In the genomic region with DNA sequence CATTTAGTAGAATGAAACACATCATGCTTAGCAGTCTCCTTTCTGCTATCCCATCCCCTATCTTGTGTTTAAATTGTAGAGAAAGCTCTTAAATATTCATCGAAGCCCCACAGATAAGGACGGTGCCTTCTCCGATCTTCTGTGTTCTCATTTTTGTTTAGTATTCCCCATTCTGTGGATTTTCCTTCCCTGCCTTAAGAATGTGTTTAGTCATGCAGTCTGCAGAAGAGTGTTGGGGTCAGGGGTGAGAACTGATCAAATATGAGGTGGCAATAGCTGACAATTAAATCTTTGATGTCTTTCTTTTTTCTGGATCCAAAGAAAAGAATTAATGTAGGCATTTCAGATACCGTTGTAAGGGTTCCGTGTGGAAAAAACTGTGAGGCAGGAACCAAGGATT, we compare ENCODE assay signal across 19 cellular contexts. TPM values are rescaled to one million over a fixed set of nuclear protein-coding genes. Genes with fewer than 3 reads are reported as not detected.
DNase-seq lines count a peak whose midpoint lies in the region; ATAC-seq and TF ChIP-seq lines count a peak whose summit lies in the region.
"Had no signal": no experiment of that assay in that cellular context is flagged by ENCODE, and none has a peak within 500 bp of the region (broad histone marks: within the 10 kb centered on the region; RNA-seq: fewer than 3 reads in every experiment).

No MANE protein-coding gene starts in this region.

- H3K23ac ChIP-seq in IMR-90 (ENCODE audit: low read depth, low read length) = no peak overlapping the region
- no peak overlapping the region for H3K23ac ChIP-seq in neuronal stem cell (ENCODE audit: low read depth, low read length, poor library complexity)

- H2AK5ac ChIP-seq in IMR-90 (ENCODE audit: low read depth, low read length) = no peak overlapping the region
- H2AK5ac ChIP-seq in neuronal stem cell (ENCODE audit: low read depth, low read length) = no peak overlapping the region

- H3K4me3 ChIP-seq in GM23248 = no peak overlapping the region
- H3K4me3 ChIP-seq in IMR-90 (ENCODE audit: insufficient read depth, low read depth, low read length) = no peak overlapping the region
- no peak overlapping the region for H3K4me3 ChIP-seq in neuronal stem cell (ENCODE audit: low read length in 2 of 2)
- no peak overlapping the region for H3K4me3 ChIP-seq in gastrocnemius medialis
- H3K4me3 ChIP-seq: BLaER1 had no signal

- H3K79me2 ChIP-seq in GM23248 (ENCODE audit: insufficient read depth) = no peaks in the 10 kb centered on the region

- WGBS in GM23248 (ENCODE audit: low coverage in 1 of 2, low lambda C conversion rate in 2 of 2, missing lambda C conversion rate in 2 of 2), 2 experiments = 50 to 69% methylated on average over 5 of the region's 5 CpGs
- no CpG with 5 or more reads among the region's 5 CpGs for WGBS in IMR-90 (ENCODE audit: extremely low coverage in 2 of 2, insufficient read length in 1 of 2), 2 experiments
- no CpG with 5 or more reads among the region's 5 CpGs for WGBS in neuronal stem cell (ENCODE audit: extremely low coverage in 2 of 2, insufficient read length in 2 of 2, insufficient replicate concordance in 1 of 2), 2 donors

- CTCF ChIA-PET in IMR-90 (lab: Yijun Ruan, JAX) = no interaction called here

- H3K56ac ChIP-seq in IMR-90 (ENCODE audit: extremely low read depth, insufficient read depth, low read length) = no peak overlapping the region

- H3K27ac ChIP-seq in GM23248 = no peak overlapping the region
- H3K27ac ChIP-seq in IMR-90 (ENCODE audit: insufficient read depth, low read length) = no peak overlapping the region
- H3K27ac ChIP-seq in neuronal stem cell (replicated peaks; ENCODE audit: low read length) = no peak overlapping the region
- H3K27ac ChIP-seq in gastrocnemius medialis = no peak overlapping the region
- H3K27ac ChIP-seq: BLaER1 had no signal

- in situ Hi-C loops in GM23248 (cut with MboI) (no loop called here), IMR-90 (cut with MboI; ENCODE audit: low sequenced_read_pairs) (no loop called here), gastrocnemius medialis (cut with MboI; ENCODE audit: low sequenced_read_pairs in 4 of 4) (no loop called here)

- H2BK20ac ChIP-seq in IMR-90 (ENCODE audit: low read depth, low read length) = no peak overlapping the region

- TF ChIP-seq POLR2A in IMR-90 (IDR thresholded peaks at IDR 0.05; ENCODE audit: low read depth, low read length) = no peak
- TF ChIP-seq POLR2A in gastrocnemius medialis (IDR thresholded peaks at IDR 0.05) = no peak

- no peak overlapping the region for H4K5ac ChIP-seq in IMR-90 (ENCODE audit: low read depth, low read length)

- intact Hi-C loops in IMR-90 (cut with micrococcal nuclease) = no loop called here
- intact Hi-C loops in head of caudate nucleus (cut with DNase I) = no loop called here
- intact Hi-C loops in gastrocnemius medialis (cut with DNase I; ENCODE audit: low total_unique reads) = no loop called here

- no peaks in the 10 kb centered on the region for H3K9me1 ChIP-seq in IMR-90 (ENCODE audit: insufficient read depth, low read length)

- H3K14ac ChIP-seq in IMR-90 (replicated peaks; ENCODE audit: low read depth, low read length) (no peak overlapping the region), neuronal stem cell (ENCODE audit: low read length) (no peak overlapping the region)

- H3K9ac ChIP-seq in GM23248 = no peak overlapping the region
- H3K9ac ChIP-seq in IMR-90 (ENCODE audit: low read depth, low read length) = no peak overlapping the region
- H3K9ac ChIP-seq in neuronal stem cell (ENCODE audit: low read depth, low read length, poor library complexity) = no peak overlapping the region
- H3K9ac ChIP-seq: BLaER1 had no signal

- no peak overlapping the region for H2BK120ac ChIP-seq in IMR-90 (ENCODE audit: low read depth, low read length)
- no peak overlapping the region for H2BK120ac ChIP-seq in neuronal stem cell (ENCODE audit: low read depth, low read length)

- dilution Hi-C loops in IMR-90 (cut with HindIII; ENCODE audit: low sequenced_read_pairs, unreplicated experiment) = no loop called here

- no TSS peak for BruUV-seq in IMR-90 (replicated peaks; lab: Mats Ljungman, UMichigan)

- H4K8ac ChIP-seq in IMR-90 (ENCODE audit: low read depth in 2 of 2, low read length in 2 of 2) (no peak overlapping the region), neuronal stem cell (ENCODE audit: low read depth, low read length) (no peak overlapping the region)

- H3K18ac ChIP-seq in IMR-90 (ENCODE audit: low read depth, low read length) (no peak overlapping the region), neuronal stem cell (ENCODE audit: low read length) (no peak overlapping the region)

- H2AFZ ChIP-seq in GM23248 (0 out of 2 replicates have a peak overlapping the region, but pooled peaks have one; percentile 34), IMR-90 (replicated peaks; ENCODE audit: low read length, poor library complexity) (no peak overlapping the region), neuronal stem cell (ENCODE audit: low read length) (peak overlapping the region; percentile 1)

- H3K36me3 ChIP-seq in GM23248 (ENCODE audit: low read depth) = no peaks in the 10 kb centered on the region
- no peaks in the 10 kb centered on the region for H3K36me3 ChIP-seq in IMR-90 (ENCODE audit: control insufficient read depth, insufficient read depth, low read length)
- no peaks in the 10 kb centered on the region for H3K36me3 ChIP-seq in neuronal stem cell (replicated peaks in 1 of 2; ENCODE audit: control insufficient read depth in 2 of 2, insufficient read depth in 2 of 2, low read length in 2 of 2)
- no peaks in the 10 kb centered on the region for H3K36me3 ChIP-seq in gastrocnemius medialis
- H3K36me3 ChIP-seq: BLaER1 had no signal

- ATAC-seq in IMR-90 (ENCODE audit: low read depth) (peak; percentile 42; the same call in 1 of the 2 replicates), gastrocnemius medialis (no peak)
- ATAC-seq: CD8-positive, alpha-beta T cell had no signal

- no peaks in the 10 kb centered on the region for H3K9me2 ChIP-seq in GM23248 (ENCODE audit: insufficient read depth)

- H3K4me2 ChIP-seq in GM23248 (ENCODE audit: unreplicated experiment) = no peak overlapping the region
- no peak overlapping the region for H3K4me2 ChIP-seq in IMR-90 (ENCODE audit: low read depth, low read length)
- H3K4me2 ChIP-seq in neuronal stem cell (ENCODE audit: insufficient read depth, low read length, poor library complexity, severe bottlenecking) = no peak overlapping the region
- H3K4me2 ChIP-seq: BLaER1 had no signal

- no peak overlapping the region for H2BK15ac ChIP-seq in IMR-90 (ENCODE audit: low read depth, low read length)
- no peak overlapping the region for H2BK15ac ChIP-seq in neuronal stem cell (ENCODE audit: low read length)

- TF ChIP-seq CTCF in IMR-90 (conservative IDR thresholded peaks at IDR 0.05; ENCODE audit: low read depth, low read length) = no peak
- no peak for TF ChIP-seq CTCF in GM10266 (IDR thresholded peaks at IDR 0.05; ENCODE audit: control insufficient read depth, insufficient read depth, low read depth, missing control alignments)
- TF ChIP-seq CTCF in gastrocnemius medialis (IDR thresholded peaks at IDR 0.05 in 4 of 5, conservative IDR thresholded peaks at IDR 0.05 in 1 of 5) = no peak

- H3K79me1 ChIP-seq in IMR-90 (ENCODE audit: low read depth in 1 of 2, low read length in 2 of 2) (no peaks in the 10 kb centered on the region), neuronal stem cell (ENCODE audit: low read depth, low read length) (no peaks in the 10 kb centered on the region)

- H3K9me3 ChIP-seq in GM23248 (ENCODE audit: low read depth) (no peaks in the 10 kb centered on the region), IMR-90 (ENCODE audit: control insufficient read depth, insufficient read depth, low read length) (no peaks in the 10 kb centered on the region), neuronal stem cell (replicated peaks in 1 of 2; ENCODE audit: control insufficient read depth in 2 of 2, insufficient read depth in 1 of 2, low read depth in 1 of 2, low read length in 2 of 2) (no peaks in the 10 kb centered on the region), gastrocnemius medialis (no peaks in the 10 kb centered on the region)
- H3K9me3 ChIP-seq: BLaER1 had no signal

- H3F3A ChIP-seq in GM23248 (ENCODE audit: insufficient read depth) = no peaks in the 10 kb centered on the region

- no peak overlapping the region for H2AK9ac ChIP-seq in IMR-90 (replicated peaks; ENCODE audit: low read depth, low read length, poor library complexity)

- H2BK12ac ChIP-seq in neuronal stem cell (ENCODE audit: low read length) = no peak overlapping the region

- TF ChIP-seq RAD21 in IMR-90 (IDR thresholded peaks at IDR 0.05; ENCODE audit: low read length) = no peak

- H4K20me1 ChIP-seq in GM23248 (ENCODE audit: insufficient read depth) (no peaks in the 10 kb centered on the region), IMR-90 (ENCODE audit: insufficient read depth, low read length) (no peaks in the 10 kb centered on the region)
- H4K20me1 ChIP-seq: BLaER1 had no signal

- POLR2A ChIA-PET in IMR-90 (lab: Charles Lee; ENCODE audit: unreplicated experiment) = interaction anchor here (0.6 kb wide), 1 partner anchor 240 kb away, joined by 3 read pairs; no protein-coding TSS in a partner anchor

- DNase-seq in GM23248 = no peak
- DNase-seq in IMR-90 = no peak
- DNase-seq in neuronal stem cell (ENCODE audit: low spot score) = no peak
- no peak for DNase-seq in GM10266 (ENCODE audit: extremely low spot score)
- no peak for DNase-seq in head of caudate nucleus
- no peak for DNase-seq in gastrocnemius medialis
- no peak for DNase-seq in NCI-H2081 treated with DMSO at 0.1 percent for 48 hours (lab: John Stamatoyannopoulos, UW)
- DNase-seq: AML-193; CD8-positive, alpha-beta T cell; COR-L47; DMS 273 treated with DMSO at 0.1 percent for 48 hours; DMS53; DND-41; EL; HCEC 1CT; HFFc6; KG1 had no signal

- H4K91ac ChIP-seq in IMR-90 (ENCODE audit: insufficient read depth, low read depth, low read length) (no peak overlapping the region), neuronal stem cell (ENCODE audit: low read depth, low read length, poor library complexity) (no peak overlapping the region)

- no peak overlapping the region for H2BK5ac ChIP-seq in IMR-90 (ENCODE audit: low read depth, low read length, poor library complexity, severe bottlenecking)
- no peak overlapping the region for H2BK5ac ChIP-seq in neuronal stem cell (ENCODE audit: low read length)

- H3K27me3 ChIP-seq in GM23248 (replicated peaks; ENCODE audit: insufficient read depth) = no peaks in the 10 kb centered on the region
- H3K27me3 ChIP-seq in IMR-90 (ENCODE audit: control insufficient read depth, insufficient read depth, low read length) = no peaks in the 10 kb centered on the region
- H3K27me3 ChIP-seq in neuronal stem cell (ENCODE audit: control insufficient read depth in 3 of 3, insufficient read depth in 3 of 3, low read depth in 1 of 3, low read length in 3 of 3) = no peaks in the 10 kb centered on the region
- H3K27me3 ChIP-seq in gastrocnemius medialis = no peaks in the 10 kb centered on the region
- H3K27me3 ChIP-seq: BLaER1 had no signal

- H3K4ac ChIP-seq in IMR-90 (ENCODE audit: low read depth, low read length) (no peak overlapping the region), neuronal stem cell (ENCODE audit: low read length) (no peak overlapping the region)

- no peaks in the 10 kb centered on the region for H3K4me1 ChIP-seq in GM23248 (ENCODE audit: insufficient read depth)
- H3K4me1 ChIP-seq in IMR-90 (ENCODE audit: control insufficient read depth, insufficient read depth, low read length) = no peaks in the 10 kb centered on the region
- no peaks in the 10 kb centered on the region for H3K4me1 ChIP-seq in neuronal stem cell (ENCODE audit: control insufficient read depth in 2 of 2, insufficient read depth in 1 of 2, low read depth in 1 of 2, low read length in 2 of 2)
- no peaks in the 10 kb centered on the region for H3K4me1 ChIP-seq in gastrocnemius medialis

RNA-seq across cellular contexts. Expression of a gene that starts 9.3 kb away (rescaled TPM):
- not detected in 2 replicates for total RNA-seq in GM23248 (2014; rRNA removed; shearing (Covaris generic))
- not detected in 2 replicates for polyA plus RNA-seq in GM23248 (2016; fragmentation: Nextera tagmentation; extraction: Ambion mirVana)
- not detected in 2 replicates for total RNA-seq in IMR-90 (2012; rRNA removed)
- not detected in 2 replicates for polyA plus RNA-seq in IMR-90 (2012; rRNA removed)
- polyA plus RNA-seq in IMR-90 (2012; cell fraction: cytosol; rRNA removed) = not detected in 2 replicates
- not detected in 2 replicates for polyA plus RNA-seq in IMR-90 (2012; cell fraction: nucleus; rRNA removed; ENCODE audit: low replicate concordance)
- polyA plus RNA-seq in neuronal stem cell (2013, experiment 1 of 2) = not detected
- not detected for polyA plus RNA-seq in neuronal stem cell (2013, experiment 2 of 2)
- total RNA-seq in gastrocnemius medialis = not detected
- total RNA-seq: CD8-positive, alpha-beta T cell; G401; HFFc6 had no signal

RNA-seq across cellular contexts. Expression of a gene that starts 11.4 kb away (rescaled TPM):
- 48.7 and 65.4 TPM in 2 replicates for total RNA-seq in GM23248 (2014; rRNA removed; shearing (Covaris generic))
- polyA plus RNA-seq in GM23248 (2016; fragmentation: Nextera tagmentation; extraction: Ambion mirVana) (100.0 and 103 TPM in 2 replicates), IMR-90 (2012; rRNA removed) (9.3 and 12.8 TPM in 2 replicates)
- total RNA-seq in IMR-90 (2012; rRNA removed) (29.8 and 39.2 TPM in 2 replicates), gastrocnemius medialis (10 to 100 TPM; 48.3 to 63.6 (median 56.9) TPM)
- 3.6 and 7.2 TPM in 2 replicates for polyA plus RNA-seq in IMR-90 (2012; cell fraction: cytosol; rRNA removed)
- polyA plus RNA-seq in IMR-90 (2012; cell fraction: nucleus; rRNA removed; ENCODE audit: low replicate concordance) = 1.4 and 16.5 TPM in 2 replicates
- 31.8 TPM for polyA plus RNA-seq in neuronal stem cell (2013, experiment 1 of 2)
- polyA plus RNA-seq in neuronal stem cell (2013, experiment 2 of 2) = 32.2 TPM

RNA-seq across cellular contexts. Expression of a gene that starts 49.4 kb away (rescaled TPM):
- total RNA-seq in GM23248 (2014; rRNA removed; shearing (Covaris generic)) = 30.1 and 33.8 TPM in 2 replicates
- 69.3 and 71.0 TPM in 2 replicates for polyA plus RNA-seq in GM23248 (2016; fragmentation: Nextera tagmentation; extraction: Ambion mirVana)
- 31.9 and 46.1 TPM in 2 replicates for total RNA-seq in IMR-90 (2012; rRNA removed)
- 23.6 and 25.9 TPM in 2 replicates for polyA plus RNA-seq in IMR-90 (2012; rRNA removed)
- polyA plus RNA-seq in IMR-90 (2012; cell fraction: cytosol; rRNA removed) = 6.3 and 8.4 TPM in 2 replicates
- polyA plus RNA-seq in IMR-90 (2012; cell fraction: nucleus; rRNA removed; ENCODE audit: low replicate concordance) = 4.1 and 14.8 TPM in 2 replicates
- polyA plus RNA-seq in neuronal stem cell (2013, experiment 1 of 2) = 36.5 TPM
- polyA plus RNA-seq in neuronal stem cell (2013, experiment 2 of 2) = 36.8 TPM
- total RNA-seq in gastrocnemius medialis = 10 to 100 TPM in 1 of 4 donors, 1 to 10 TPM in 3; 7.9 to 10.0 (median 8.6) TPM
